ENCODE assay signal across 16 cellular contexts in the genomic region with DNA sequence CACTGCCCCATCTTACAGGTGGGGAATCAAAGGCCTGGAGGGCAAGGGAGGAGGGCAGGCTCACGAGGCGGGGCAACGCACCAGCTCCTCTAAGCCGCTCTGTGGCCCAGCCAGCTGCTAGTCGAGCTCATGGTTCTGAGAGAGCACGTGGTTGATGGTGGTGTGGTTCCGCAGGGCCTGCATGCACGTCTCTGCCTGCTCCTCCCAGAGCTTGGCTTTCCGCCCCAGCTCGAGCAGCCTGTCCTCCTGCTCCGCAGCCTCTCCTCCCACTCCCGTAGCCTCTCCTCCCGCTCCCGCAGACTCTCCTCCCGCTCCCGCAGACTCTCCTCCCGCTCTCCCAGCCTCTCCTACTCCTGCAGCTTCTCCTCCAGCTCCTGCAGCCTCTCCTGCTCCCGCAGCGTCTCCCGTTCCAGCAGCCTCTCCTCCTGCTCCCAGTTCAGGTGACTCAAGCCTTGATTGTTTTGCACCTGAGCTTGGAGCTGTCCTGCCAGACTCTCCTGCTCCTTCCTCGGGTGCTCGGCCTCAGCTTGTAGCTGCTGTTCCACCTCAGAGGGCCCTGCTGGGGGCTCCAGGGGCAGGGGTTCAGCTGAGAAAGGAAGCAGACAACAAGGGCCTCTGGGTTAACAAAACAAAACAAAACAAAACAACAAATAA. TPM values are rescaled to one million over a fixed set of nuclear protein-coding genes. Genes with fewer than 3 reads are reported as not detected.
A peak's percentile ranks its signal among the peaks of the same experiment; 100 is the strongest.
DNase-seq lines count a peak whose midpoint lies in the region; ATAC-seq lines count a peak whose summit lies in the region.
"Had no signal": no experiment of that assay in that cellular context is flagged by ENCODE, and none has a peak within 500 bp of the region (broad histone marks: within the 10 kb centered on the region; RNA-seq: fewer than 3 reads in every experiment).

No MANE protein-coding gene starts in this region.

- DNase-seq in GM03348 (ENCODE audit: low spot score), result peak; percentile 62
- DNase-seq in cerebellum (ENCODE audit: low spot score), result peak; percentile 19
- peak; percentile 21 for DNase-seq in kidney tubule cell (ENCODE audit: low spot score)
- DNase-seq in HT-29 (ENCODE audit: low spot score), result no peak
- DNase-seq in T-helper 1 cell, result no peak
- DNase-seq in 8988T, result no peak
- DNase-seq: activated CD4-positive, CD25-positive, alpha-beta regulatory T cell treated with anti-CD3 and anti-CD28 coated beads, Interleukin-2, amount 50 U/mL, for 72 hours; activated T-cell treated with anti-CD3 and anti-CD28 coated beads, Interleukin-2, amount 50 U/mL, for 24 hours; adrenal gland; NCI-H446 treated with DMSO at 0.1 percent for 48 hours; Peyer's patch; stimulated activated CD4-positive, alpha-beta T cell treated with anti-CD3 and anti-CD28 coated beads, Interleukin-2, amount 100 ng/mL, for 48 hours had no signal

- no peak overlapping the region for H3K27ac ChIP-seq in rectal smooth muscle tissue (ENCODE audit: low read depth, low read length)
- H3K27ac ChIP-seq: adrenal gland; BLaER1 treated with 17β-estradiol and CSF1 and Interleukin-3, amounts not matched to agents 10 nM and 100 nM; Peyer's patch had no signal

- ATAC-seq in HG02623 (IDR thresholded peaks at IDR 0.05; ENCODE audit: unreplicated experiment), result no peak
- ATAC-seq: stimulated activated effector memory CD8-positive, alpha-beta T cell treated with anti-CD3 and anti-CD28 coated beads, Interleukin-12 subunit alpha, Interleukin-12 subunit beta, amount 100 ng/mL, for 72 hours had no signal

- no peaks in the 10 kb centered on the region for H3K27me3 ChIP-seq in rectal smooth muscle tissue (ENCODE audit: control insufficient read depth, insufficient read depth, low read length)
- H3K27me3 ChIP-seq: adrenal gland; BLaER1 treated with 17β-estradiol and CSF1 and Interleukin-3, amounts not matched to agents 10 nM and 100 nM; Peyer's patch had no signal

- H3K4me1 ChIP-seq in rectal smooth muscle tissue (ENCODE audit: control insufficient read depth, insufficient read depth, low read length), result peaks cover 13% of the 10 kb centered on the region
- H3K4me1 ChIP-seq: adrenal gland; BLaER1 treated with 17β-estradiol and CSF1 and Interleukin-3, amounts not matched to agents 10 nM and 100 nM; Peyer's patch had no signal

- no peaks in the 10 kb centered on the region for H3K36me3 ChIP-seq in rectal smooth muscle tissue (ENCODE audit: control insufficient read depth, insufficient read depth, low read length)
- H3K36me3 ChIP-seq: adrenal gland; BLaER1 treated with 17β-estradiol and CSF1 and Interleukin-3, amounts not matched to agents 10 nM and 100 nM; Peyer's patch had no signal

- no peak overlapping the region for H3K9ac ChIP-seq in rectal smooth muscle tissue (ENCODE audit: low read length)
- H3K9ac ChIP-seq: BLaER1 treated with 17β-estradiol and CSF1 and Interleukin-3, amounts not matched to agents 10 nM and 100 nM had no signal

- H3K4me3 ChIP-seq in rectal smooth muscle tissue (ENCODE audit: low read length), result peak overlapping the region; percentile 16
- H3K4me3 ChIP-seq: adrenal gland; BLaER1 treated with 17β-estradiol and CSF1 and Interleukin-3, amounts not matched to agents 10 nM and 100 nM; Peyer's patch had no signal

RNA-seq across cellular contexts. Expression of a gene that starts 19.1 kb away (rescaled TPM):
- 27.4 TPM for total RNA-seq in cerebellum
- 6.4 and 7.9 TPM in 2 replicates for total RNA-seq in HT-29 (2014; rRNA removed; shearing (Covaris generic))

Comparison
In these comparisons a context has a peak if more than half of its experiments do, and no peak if none do; other contexts are left out.
1. DNase-seq: peak in GM03348 (single experiment), cerebellum (single experiment) and kidney tubule cell (single experiment); none in HT-29 (single experiment), T-helper 1 cell (0 of 5) and 8988T (single experiment).